16 cellular contexts compared by ENCODE assay signal in the genomic region with DNA sequence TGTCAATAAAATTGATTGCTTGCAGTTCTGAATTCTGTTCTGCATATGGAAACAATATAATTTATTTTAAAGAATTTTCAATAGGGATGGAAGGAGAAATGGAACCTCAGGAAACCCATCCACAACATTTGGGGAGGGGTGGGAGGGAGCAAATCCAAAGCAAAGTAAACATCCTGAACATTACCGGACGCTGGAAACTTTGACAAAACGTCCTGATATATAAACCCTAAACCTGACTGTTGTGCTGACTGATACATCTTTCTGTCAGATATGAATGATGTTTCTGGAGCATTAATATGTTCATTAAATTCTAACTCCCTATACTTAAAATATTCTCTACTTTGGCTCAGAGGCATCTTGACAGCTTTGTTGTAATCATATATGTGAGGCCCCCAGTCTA.
DNase-seq lines count a peak whose midpoint lies in the region; ATAC-seq and TF ChIP-seq lines count a peak whose summit lies in the region.
"Had no signal": no experiment of that assay in that cellular context is flagged by ENCODE, and none has a peak within 500 bp of the region (broad histone marks: within the 10 kb centered on the region; RNA-seq: fewer than 3 reads in every experiment).

No MANE protein-coding gene starts in this region.

- peak overlapping the region; percentile 59 for H3K27ac Mint-ChIP-seq in activated naive CD4-positive, alpha-beta T cell treated with anti-CD3 and anti-CD28 coated beads for 36 hours
- peak overlapping the region in 1 of 2 donors; percentile 74 for H3K27ac Mint-ChIP-seq in activated naive CD4-positive, alpha-beta T cell treated with anti-CD3 and anti-CD28 coated beads, Interleukin-2, amount 50 U/mL, for 72 hours
- H3K27ac Mint-ChIP-seq in activated naive CD8-positive, alpha-beta T cell treated with anti-CD3 and anti-CD28 coated beads, Interleukin-2, amount 50 U/mL, for 24 hours, result peak overlapping the region; percentile 92
- peak overlapping the region; percentile 89 for H3K27ac Mint-ChIP-seq in memory B cell

- ATAC-seq in activated naive CD4-positive, alpha-beta T cell treated with anti-CD3 and anti-CD28 coated beads, Interleukin-2, amount 50 U/mL, for 72 hours, result no peak
- ATAC-seq in activated naive CD8-positive, alpha-beta T cell treated with anti-CD3 and anti-CD28 coated beads, Interleukin-2, amount 50 U/mL, for 24 hours, result no peak
- no peak for ATAC-seq in memory B cell (ENCODE audit: low read depth)
- ATAC-seq: esophagus mucosa had no signal

- H3K9me3 Mint-ChIP-seq in activated naive CD4-positive, alpha-beta T cell treated with anti-CD3 and anti-CD28 coated beads for 36 hours, result no peaks in the 10 kb centered on the region
- no peaks in the 10 kb centered on the region for H3K9me3 Mint-ChIP-seq in activated naive CD4-positive, alpha-beta T cell treated with anti-CD3 and anti-CD28 coated beads, Interleukin-2, amount 50 U/mL, for 72 hours
- H3K9me3 Mint-ChIP-seq in activated naive CD8-positive, alpha-beta T cell treated with anti-CD3 and anti-CD28 coated beads, Interleukin-2, amount 50 U/mL, for 24 hours, result no peaks in the 10 kb centered on the region
- no peaks in the 10 kb centered on the region for H3K9me3 Mint-ChIP-seq in memory B cell
- H3K9me3 Mint-ChIP-seq: CD8-positive, alpha-beta memory T cell; type B pancreatic cell had no signal

- peaks cover 87% of the 10 kb centered on the region for H3K4me1 Mint-ChIP-seq in activated naive CD4-positive, alpha-beta T cell treated with anti-CD3 and anti-CD28 coated beads for 36 hours (ENCODE audit: low read depth)
- H3K4me1 Mint-ChIP-seq in activated naive CD8-positive, alpha-beta T cell treated with anti-CD3 and anti-CD28 coated beads, Interleukin-2, amount 50 U/mL, for 24 hours, result peaks cover 97% of the 10 kb centered on the region
- peaks cover 54% of the 10 kb centered on the region for H3K4me1 Mint-ChIP-seq in memory B cell

- peaks cover 7% of the 10 kb centered on the region for H3K36me3 Mint-ChIP-seq in activated naive CD4-positive, alpha-beta T cell treated with anti-CD3 and anti-CD28 coated beads for 36 hours (ENCODE audit: low read depth)
- H3K36me3 Mint-ChIP-seq in activated naive CD4-positive, alpha-beta T cell treated with anti-CD3 and anti-CD28 coated beads, Interleukin-2, amount 50 U/mL, for 72 hours, result peaks cover 13 to 32% of the 10 kb centered on the region in 2 donors
- peaks cover 81% of the 10 kb centered on the region for H3K36me3 Mint-ChIP-seq in activated naive CD8-positive, alpha-beta T cell treated with anti-CD3 and anti-CD28 coated beads, Interleukin-2, amount 50 U/mL, for 24 hours (ENCODE audit: low read depth)
- H3K36me3 Mint-ChIP-seq in memory B cell, result peaks cover 25% of the 10 kb centered on the region

- no peaks in the 10 kb centered on the region for H3K27me3 ChIP-seq in tibial artery
- H3K27me3 ChIP-seq: Peyer's patch had no signal

- peaks cover 0 to 100% (median 65%) of the 10 kb centered on the region in 4 donors for H3K4me1 ChIP-seq in tibial artery

- H3K9me3 ChIP-seq in tibial artery, result no peaks in the 10 kb centered on the region
- H3K9me3 ChIP-seq: Peyer's patch had no signal

- H3K27ac ChIP-seq in tibial artery, result peak overlapping the region; percentile 40 to 59

- TF ChIP-seq CTCF in tibial artery (IDR thresholded peaks at IDR 0.05) (no peak), GM20000 (IDR thresholded peaks at IDR 0.05; ENCODE audit: extremely low read depth, missing control alignments) (no peak)

- H3K4me3 Mint-ChIP-seq in activated naive CD4-positive, alpha-beta T cell treated with anti-CD3 and anti-CD28 coated beads for 36 hours, result no peak overlapping the region
- H3K4me3 Mint-ChIP-seq in activated naive CD8-positive, alpha-beta T cell treated with anti-CD3 and anti-CD28 coated beads, Interleukin-2, amount 50 U/mL, for 24 hours, result peak overlapping the region; percentile 62
- peak overlapping the region; percentile 9 for H3K4me3 Mint-ChIP-seq in memory B cell
- H3K4me3 Mint-ChIP-seq: CD8-positive, alpha-beta memory T cell had no signal

- H3K36me3 ChIP-seq in tibial artery, result no peaks in the 10 kb centered on the region
- H3K36me3 ChIP-seq: Peyer's patch had no signal

- CTCF ChIA-PET in activated naive CD4-positive, alpha-beta T cell treated with anti-CD3 and anti-CD28 coated beads for 36 hours (lab: Charles Lee), result interaction anchor here (0.9 to 1.0 kb wide), 2 partner anchors 11 to 12 kb away, joined by 3 to 4 read pairs; no protein-coding TSS in a partner anchor

- DNase-seq in activated naive CD4-positive, alpha-beta T cell treated with anti-CD3 and anti-CD28 coated beads for 36 hours, result no peak
- no peak for DNase-seq in activated naive CD4-positive, alpha-beta T cell treated with anti-CD3 and anti-CD28 coated beads, Interleukin-2, amount 50 U/mL, for 72 hours (ENCODE audit: low spot score in 2 of 2)
- DNase-seq in activated naive CD8-positive, alpha-beta T cell treated with anti-CD3 and anti-CD28 coated beads, Interleukin-2, amount 50 U/mL, for 24 hours, result no peak
- no peak for DNase-seq in memory B cell (ENCODE audit: low spot score in 2 of 2)
- DNase-seq in tibial artery, result no peak
- DNase-seq in GM20000 (ENCODE audit: low spot score), result no peak
- no peak for DNase-seq in NCI-H226
- no peak for DNase-seq in LoVo (ENCODE audit: low spot score)
- DNase-seq: ACHN; activated CD4-positive, alpha-beta T cell treated with anti-CD3 and anti-CD28 coated beads for 4 hours; CD8-positive, alpha-beta memory T cell; DMS79 treated with DMSO at 0.1 percent for 48 hours; Peyer's patch; stimulated activated CD4-positive, alpha-beta T cell treated with anti-CD3 and anti-CD28 coated beads, Interleukin-12 subunit alpha, Interleukin-12 subunit beta, amount 100 ng/mL, for 4 hours had no signal

- H3K27me3 Mint-ChIP-seq in activated naive CD4-positive, alpha-beta T cell treated with anti-CD3 and anti-CD28 coated beads for 36 hours (ENCODE audit: low read depth), result no peaks in the 10 kb centered on the region
- no peaks in the 10 kb centered on the region for H3K27me3 Mint-ChIP-seq in activated naive CD8-positive, alpha-beta T cell treated with anti-CD3 and anti-CD28 coated beads, Interleukin-2, amount 50 U/mL, for 24 hours
- H3K27me3 Mint-ChIP-seq in memory B cell, result no peaks in the 10 kb centered on the region
- H3K27me3 Mint-ChIP-seq: CD8-positive, alpha-beta memory T cell; type B pancreatic cell had no signal

- no peak overlapping the region for H3K4me3 ChIP-seq in tibial artery
- H3K4me3 ChIP-seq: Peyer's patch had no signal

- intact Hi-C loops in activated naive CD4-positive, alpha-beta T cell treated with anti-CD3 and anti-CD28 coated beads for 36 hours (cut with micrococcal nuclease), result no loop called here
- intact Hi-C loops in tibial artery (cut with DNase I; ENCODE audit: low total_unique reads), result no loop called here
